23 cellular contexts compared by ENCODE assay signal in the genomic region with DNA sequence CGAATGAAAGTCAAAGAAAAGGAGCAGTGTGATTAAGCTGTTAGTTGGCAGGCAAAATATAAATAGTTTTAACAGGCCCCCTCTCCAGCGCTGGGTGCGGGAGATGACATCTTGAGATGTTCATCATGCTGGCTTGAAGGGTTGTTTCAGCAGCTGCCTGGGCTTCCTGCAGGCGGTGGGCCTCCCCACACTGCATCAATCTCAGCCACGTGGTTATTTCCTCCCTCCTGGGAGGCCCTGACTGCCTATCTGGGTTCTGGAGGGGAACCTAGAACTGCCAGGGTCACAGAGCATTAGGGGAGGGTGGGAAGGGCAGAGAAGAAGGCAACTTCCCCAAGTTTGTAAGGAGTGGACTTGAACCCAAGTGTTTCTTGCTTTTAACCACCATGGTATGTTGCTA.
"Had no signal": no experiment of that assay in that cellular context is flagged by ENCODE, and none has a peak within 500 bp of the region (broad histone marks: within the 10 kb centered on the region; RNA-seq: fewer than 3 reads in every experiment).

No MANE protein-coding gene starts in this region.

- H3K36me3 ChIP-seq: left ventricle myocardium inferior, ovary, prostate gland, stomach, thyroid gland, transverse colon, upper lobe of left lung had no signal

- H3K4me1 ChIP-seq: left ventricle myocardium inferior, prostate gland, stomach, thyroid gland, transverse colon, upper lobe of left lung had no signal

- H3K9me3 ChIP-seq: mucosa of descending colon, ovary, prostate gland, testis, thyroid gland, transverse colon, upper lobe of left lung had no signal

- H3K4me3 ChIP-seq: hepatocyte, left ventricle myocardium inferior, lung, mucosa of descending colon, ovary, prostate gland, skin epidermis, stomach, testis, thyroid gland, transverse colon, upper lobe of left lung had no signal

- DNase-seq: islet precursor cell; left ventricle myocardium inferior; midbrain; mucosa of descending colon; naive thymus-derived CD4-positive, alpha-beta T cell; ovary; retina; right cardiac atrium; stimulated activated CD4-positive, alpha-beta T cell treated with anti-CD3 and anti-CD28 coated beads, Interleukin-12 subunit alpha, Interleukin-12 subunit beta, amount 100 ng/mL, for 4 hours; stimulated activated CD4-positive, alpha-beta T cell treated with anti-CD3 and anti-CD28 coated beads, Interleukin-15, amount 100 ng/mL, for 24 hours; stimulated activated CD4-positive, alpha-beta T cell treated with anti-CD3 and anti-CD28 coated beads, Interleukin-2, amount 100 ng/mL, for 24 hours; stimulated activated CD4-positive, alpha-beta T cell treated with anti-CD3 and anti-CD28 coated beads, Interleukin-4, amount 100 ng/mL, for 1 hour; stimulated activated naive B cell treated with anti-CD40 and anti-IgM and Interleukin-4, amounts not matched to agents 10 μg/mL and 1 μg/mL and 100 μg/mL, for 72 hours; stimulated activated naive CD8-positive, alpha-beta T cell treated with anti-CD3 and anti-CD28 coated beads, Interleukin-15, Interleukin-2, amounts not matched to agents 100 U/mL and 50 U/mL, for 24 hours; stomach; testis; thyroid gland; transverse colon had no signal

- H3K27me3 ChIP-seq: hepatocyte, ovary, testis, thyroid gland, transverse colon, upper lobe of left lung had no signal

- H3K27ac ChIP-seq: hepatocyte, left ventricle myocardium inferior, ovary, prostate gland, skin epidermis, stomach, testis, thyroid gland, transverse colon, upper lobe of left lung had no signal

- H3K4me2 ChIP-seq: hepatocyte had no signal
